Comparison of ENCODE assay signal across 8 cellular contexts in the genomic region with DNA sequence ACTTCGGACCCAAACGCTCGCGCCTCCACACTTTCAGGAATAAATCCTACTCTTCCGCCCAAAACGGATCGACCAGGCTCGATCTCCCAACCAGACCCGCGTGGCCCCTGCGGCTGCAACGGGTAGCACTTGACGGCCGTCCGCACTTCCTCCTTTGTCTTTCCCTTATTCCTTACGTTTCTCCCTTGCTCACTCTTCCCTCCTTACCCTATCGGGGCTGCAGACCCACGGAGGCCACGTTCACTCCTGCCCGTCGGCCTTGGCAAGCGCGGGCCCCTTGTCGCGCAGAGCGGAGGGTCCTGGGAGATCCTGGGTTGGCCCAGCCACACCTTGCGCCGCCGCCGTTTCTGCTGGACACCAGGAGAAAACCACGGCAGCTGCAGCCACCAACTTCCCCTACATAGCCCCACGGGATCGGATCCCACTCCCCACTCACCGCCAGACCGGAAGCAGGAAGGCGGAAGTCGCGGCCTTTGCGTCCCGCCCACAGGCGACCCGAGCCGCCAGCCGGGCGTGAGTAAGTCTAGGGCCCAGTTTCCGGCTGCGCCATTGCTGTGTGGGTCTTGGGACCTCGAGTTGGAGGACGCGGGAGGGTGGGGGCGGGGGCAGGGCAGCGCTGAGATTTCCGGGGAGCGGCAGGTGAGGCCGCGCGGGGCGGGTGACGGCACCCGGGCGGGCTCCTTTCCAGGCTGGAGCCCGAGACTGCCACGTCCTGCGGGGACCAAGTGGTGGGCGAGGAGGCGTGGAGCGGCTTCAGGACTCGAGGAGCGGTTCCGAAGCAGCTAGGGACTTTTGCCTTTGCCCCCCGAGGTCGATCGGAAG. TPM values are rescaled to one million over a fixed set of nuclear protein-coding genes. Genes with fewer than 3 reads are reported as not detected.
A peak's percentile ranks its signal among the peaks of the same experiment; 100 is the strongest.
DNase-seq lines count a peak whose midpoint lies in the region; ATAC-seq and TF ChIP-seq lines count a peak whose summit lies in the region.

A gene with protein sequence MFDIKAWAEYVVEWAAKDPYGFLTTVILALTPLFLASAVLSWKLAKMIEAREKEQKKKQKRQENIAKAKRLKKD (minus strand): TSS at position 459 of the 822 bp plus-strand sequence. CDS start 2,297 bp downstream, outside the sequence.

- H3K4me1 ChIP-seq in parathyroid adenoma = peaks cover 7% of the 10 kb centered on the region
- H3K4me1 ChIP-seq in tibial artery = peaks cover 0 to 35% (median 8%) of the 10 kb centered on the region in 4 donors

- no peaks in the 10 kb centered on the region for H3K9me3 ChIP-seq in SU-DHL-6 (ENCODE audit: insufficient read depth, low read length)
- no peaks in the 10 kb centered on the region for H3K9me3 ChIP-seq in parathyroid adenoma (ENCODE audit: control insufficient read depth, low read length)
- H3K9me3 ChIP-seq in tibial artery = no peaks in the 10 kb centered on the region

- H3K4me2 ChIP-seq in SU-DHL-6 (ENCODE audit: low read depth, low read length, poor library complexity, severe bottlenecking) (peak within 1 kb of the TSS; percentile 91), parathyroid adenoma (ENCODE audit: low read length) (peak within 1 kb of the TSS; percentile 95)

- CTCF ChIA-PET in GM10248 (lab: Yijun Ruan, JAX) = interaction anchor here (1.0 kb wide), 1 partner anchor 168 kb away, joined by 3 read pairs; no protein-coding TSS in a partner anchor

- intact Hi-C loops in Right ventricle myocardium superior (cut with DNase I) (loop anchor here (5.0 kb wide), 1 partner anchor 170 kb away; a partner anchor contains a TSS), tibial artery (cut with DNase I; ENCODE audit: low total_unique reads) (loop anchor here (5.0 to 10.0 kb wide), 3 partner anchors 120 to 217 kb away; a partner anchor contains a TSS)

- ATAC-seq in HG02588 (IDR thresholded peaks at IDR 0.05; ENCODE audit: unreplicated experiment) (peak; percentile 97), Right ventricle myocardium superior (ENCODE audit: poor library complexity) (peak; percentile 98)

- H3K36me3 ChIP-seq in SU-DHL-6 (ENCODE audit: low read length) (peaks cover 19% of the 10 kb centered on the region), parathyroid adenoma (ENCODE audit: control insufficient read depth, insufficient read depth, low read length) (no peaks in the 10 kb centered on the region), tibial artery (peaks cover 0 to 17% (median 12%) of the 10 kb centered on the region in 3 donors)

- peaks cover 4% of the 10 kb centered on the region; the same call in 1 of the 2 replicates for H3F3A ChIP-seq in SU-DHL-6 (ENCODE audit: insufficient read depth)

- no peaks in the 10 kb centered on the region for H3K27me3 ChIP-seq in SU-DHL-6 (ENCODE audit: low read length)
- no peaks in the 10 kb centered on the region for H3K27me3 ChIP-seq in parathyroid adenoma (ENCODE audit: control insufficient read depth, insufficient read depth, low read length)
- H3K27me3 ChIP-seq in tibial artery = no peaks in the 10 kb centered on the region

- H3K79me2 ChIP-seq in SU-DHL-6 (ENCODE audit: insufficient read depth, low read length) = peaks cover 27% of the 10 kb centered on the region
- H3K79me2 ChIP-seq in parathyroid adenoma = peaks cover 2% of the 10 kb centered on the region

- H3K4me3 ChIP-seq in SU-DHL-6 (ENCODE audit: insufficient read depth, low read length, poor library complexity, severe bottlenecking) (peak within 1 kb of the TSS; percentile 62), parathyroid adenoma (ENCODE audit: low read depth, low read length) (peak within 1 kb of the TSS; percentile 87), tibial artery (peak within 1 kb of the TSS; percentile 78)

- no peaks in the 10 kb centered on the region for H4K20me1 ChIP-seq in SU-DHL-6 (ENCODE audit: low read depth, low read length)

- POLR2A ChIA-PET in GM10248 (lab: Yijun Ruan, JAX) = no interaction called here

- DNase-seq in GM10248 (ENCODE audit: extremely low spot score) (peak; percentile 90), NCI-H1092 treated with DMSO at 0.1 percent for 48 hours (lab: John Stamatoyannopoulos, UW) (peak; percentile 82), Right ventricle myocardium superior (peak; percentile 95), tibial artery (peak; percentile 86 to 91)
- DNase-seq in activated naive CD8-positive, alpha-beta T cell treated with anti-CD3 and anti-CD28 coated beads, Interleukin-2, amount 50 U/mL, for 16 hours (ENCODE audit: low read depth, low spot score) = peak; percentile 48

- H3K9ac ChIP-seq in SU-DHL-6 (ENCODE audit: low read length) (peak within 1 kb of the TSS; percentile 77), parathyroid adenoma (peak within 1 kb of the TSS; percentile 77)

- peak within 1 kb of the TSS; percentile 52 for H3K27ac ChIP-seq in SU-DHL-6 (ENCODE audit: low read depth, low read length)
- peak within 1 kb of the TSS; percentile 94 for H3K27ac ChIP-seq in parathyroid adenoma
- H3K27ac ChIP-seq in tibial artery = peak within 1 kb of the TSS; percentile 91 to 92

- H2AFZ ChIP-seq in SU-DHL-6 (ENCODE audit: low read depth, low read length, severe bottlenecking) (peak within 1 kb of the TSS; percentile 93), parathyroid adenoma (peak within 1 kb of the TSS; percentile 96)

- H3K9me2 ChIP-seq in SU-DHL-6 (replicated peaks; ENCODE audit: insufficient read depth, low read length) = no peaks in the 10 kb centered on the region

- TF ChIP-seq CTCF in GM10248 (IDR thresholded peaks at IDR 0.05; ENCODE audit: control extremely low read depth, extremely low read depth, low read depth, missing control alignments) (no peak), SU-DHL-6 (IDR thresholded peaks at IDR 0.05; ENCODE audit: insufficient read depth, low read length, poor library complexity, severe bottlenecking) (no peak), parathyroid adenoma (IDR thresholded peaks at IDR 0.05) (no peak), tibial artery (IDR thresholded peaks at IDR 0.05) (peak in 1 of 2 experiments; percentile 10)

RNA-seq across cellular contexts. Expression of the gene that starts here (rescaled TPM):
- 19.2 TPM for total RNA-seq in Right ventricle myocardium superior

Comparison
In these comparisons a context has a peak if more than half of its experiments do, and no peak if none do; other contexts are left out.
1. Peak in every context shown above with its lines: DNase-seq, ATAC-seq, H3K4me3 ChIP-seq and H3K27ac ChIP-seq.